Comparison of ENCODE assay signal across 1 cellular context in the genomic region with DNA sequence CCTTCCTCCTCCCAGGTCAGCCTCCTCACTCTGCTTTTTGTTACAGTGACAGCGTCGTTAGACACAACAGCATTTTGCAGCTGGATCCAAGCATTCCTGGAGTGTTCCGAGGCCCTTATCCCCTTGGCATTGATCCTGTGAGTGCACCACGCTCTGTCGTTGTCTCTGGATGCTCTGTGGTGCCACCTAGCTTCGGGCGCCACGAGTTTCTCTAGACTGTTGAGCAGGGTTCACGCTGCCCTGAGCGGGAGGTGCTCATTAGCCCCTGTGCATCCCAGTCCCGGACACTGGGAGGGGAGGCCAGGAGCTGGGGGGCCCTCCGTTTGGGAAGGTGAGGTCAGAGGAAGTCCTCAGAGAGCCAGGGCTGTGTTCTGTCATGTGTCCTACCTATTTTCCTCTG.
TF ChIP-seq lines count a peak whose summit lies in the region.

No MANE protein-coding gene starts in this region.

TF ChIP-seq in HepG2, 621 proteins besides CTCF, POLR2A, EP300 and RAD21:
- TF ChIP-seq HNF4G (IDR thresholded peaks at IDR 0.05; ENCODE audit: borderline replicate concordance, low read depth, low read length) = no peak
- no peak for TF ChIP-seq HNF4G (CRISPR knock-in tag; IDR thresholded peaks at IDR 0.05; ENCODE audit: borderline replicate concordance, low read depth)
- TF ChIP-seq, protein P1, sequence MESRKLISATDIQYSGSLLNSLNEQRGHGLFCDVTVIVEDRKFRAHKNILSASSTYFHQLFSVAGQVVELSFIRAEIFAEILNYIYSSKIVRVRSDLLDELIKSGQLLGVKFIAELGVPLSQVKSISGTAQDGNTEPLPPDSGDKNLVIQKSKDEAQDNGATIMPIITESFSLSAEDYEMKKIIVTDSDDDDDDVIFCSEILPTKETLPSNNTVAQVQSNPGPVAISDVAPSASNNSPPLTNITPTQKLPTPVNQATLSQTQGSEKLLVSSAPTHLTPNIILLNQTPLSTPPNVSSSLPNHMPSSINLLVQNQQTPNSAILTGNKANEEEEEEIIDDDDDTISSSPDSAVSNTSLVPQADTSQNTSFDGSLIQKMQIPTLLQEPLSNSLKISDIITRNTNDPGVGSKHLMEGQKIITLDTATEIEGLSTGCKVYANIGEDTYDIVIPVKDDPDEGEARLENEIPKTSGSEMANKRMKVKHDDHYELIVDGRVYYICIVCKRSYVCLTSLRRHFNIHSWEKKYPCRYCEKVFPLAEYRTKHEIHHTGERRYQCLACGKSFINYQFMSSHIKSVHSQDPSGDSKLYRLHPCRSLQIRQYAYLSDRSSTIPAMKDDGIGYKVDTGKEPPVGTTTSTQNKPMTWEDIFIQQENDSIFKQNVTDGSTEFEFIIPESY (CRISPR knock-in tag; IDR thresholded peaks at IDR 0.05) = peak; percentile 89
